In genomic region chr2:9230881-9231280, GRCh38 we compare ENCODE assay signal across 12 cellular contexts. TPM values are rescaled to one million over a fixed set of nuclear protein-coding genes. Genes with fewer than 3 reads are reported as not detected.
DNase-seq lines count a peak whose midpoint lies in the region; ATAC-seq and TF ChIP-seq lines count a peak whose summit lies in the region.
"Had no signal": no experiment of that assay in that cellular context is flagged by ENCODE, and none has a peak within 500 bp of the region (broad histone marks: within the 10 kb centered on the region; RNA-seq: fewer than 3 reads in every experiment).

No MANE protein-coding gene starts in this region.

- peak overlapping the region; percentile 56 for H3K4me2 ChIP-seq in mammary epithelial cell (ENCODE audit: insufficient read depth, low read depth, low read length)

- H3K36me3 ChIP-seq in breast epithelium = no peaks in the 10 kb centered on the region
- H3K36me3 ChIP-seq in mammary epithelial cell (ENCODE audit: insufficient read depth, low read length) = no peaks in the 10 kb centered on the region
- no peaks in the 10 kb centered on the region for H3K36me3 ChIP-seq in aorta (ENCODE audit: control insufficient read depth in 1 of 2, insufficient read depth in 2 of 2, low read length in 1 of 2)

- no peaks in the 10 kb centered on the region for H3K27me3 Mint-ChIP-seq in MCF 10A (ENCODE audit: insufficient read depth, unreplicated experiment)

- peaks cover 14% of the 10 kb centered on the region for H3K36me3 Mint-ChIP-seq in MCF 10A (ENCODE audit: insufficient read depth, unreplicated experiment)
- H3K36me3 Mint-ChIP-seq: activated naive CD4-positive, alpha-beta T cell treated with anti-CD3 and anti-CD28 coated beads, Interleukin-2, amount 10 ng/mL, durations not matched to agents 7 days and 5 days had no signal

- in situ Hi-C loops in mammary epithelial cell (cut with MboI; ENCODE audit: low sequenced_read_pairs in 2 of 2) = no loop called here

- no peaks in the 10 kb centered on the region for H3K9me3 Mint-ChIP-seq in MCF 10A (ENCODE audit: unreplicated experiment)
- H3K9me3 Mint-ChIP-seq: activated CD4-positive, alpha-beta T cell treated with anti-CD3 and anti-CD28 coated beads, Interleukin-2, amount 10 ng/mL, durations not matched to agents 24 days and 14 days; activated naive CD4-positive, alpha-beta T cell treated with anti-CD3 and anti-CD28 coated beads, Interleukin-2, amount 10 ng/mL, durations not matched to agents 7 days and 5 days had no signal

- dilution Hi-C loops in mammary epithelial cell (cut with HindIII; ENCODE audit: low sequenced_read_pairs) = loop anchor here (5.0 kb wide), 3 partner anchors 54 to 89 kb away; no protein-coding TSS in a partner anchor

- H3K27me3 ChIP-seq in breast epithelium (no peaks in the 10 kb centered on the region), mammary epithelial cell (ENCODE audit: insufficient read depth, low read length) (no peaks in the 10 kb centered on the region), aorta (ENCODE audit: control insufficient read depth in 1 of 2, insufficient read depth in 2 of 2, low read length in 1 of 2) (no peaks in the 10 kb centered on the region)

- TF ChIP-seq POLR2A in breast epithelium (IDR thresholded peaks at IDR 0.05) = no peak

- peaks cover 92% of the 10 kb centered on the region for H3K79me2 ChIP-seq in mammary epithelial cell (ENCODE audit: insufficient read depth, low read length)

- H3K4me1 ChIP-seq in breast epithelium = peaks cover 4 to 13% of the 10 kb centered on the region in 2 donors
- peaks cover 81% of the 10 kb centered on the region for H3K4me1 ChIP-seq in mammary epithelial cell (ENCODE audit: insufficient read depth, low read length)
- peaks cover 4 to 6% of the 10 kb centered on the region in 2 donors for H3K4me1 ChIP-seq in aorta (ENCODE audit: control insufficient read depth in 1 of 2, insufficient read depth in 2 of 2, low read length in 2 of 2)

- BruUV-seq in MCF 10A (replicated peaks; lab: Mats Ljungman, UMichigan) (no TSS peak), mammary epithelial cell (replicated peaks; lab: Mats Ljungman, UMichigan) (no TSS peak)

- peak; percentile 39 for DNase-seq in MCF 10A (ENCODE audit: unreplicated experiment)
- DNase-seq in breast epithelium (ENCODE audit: low spot score in 2 of 2) = no peak
- no peak for DNase-seq in mammary epithelial cell
- peak; percentile 65 for DNase-seq in mesenteric fat pad (ENCODE audit: low spot score)
- DNase-seq in aorta = peak in 1 of 2 donors; percentile 74
- DNase-seq in AG08396 (ENCODE audit: low spot score) = no peak
- DNase-seq in NCI-H1436 treated with DMSO at 0.1 percent for 48 hours (lab: John Stamatoyannopoulos, UW) = no peak
- DNase-seq in NCI-H2196 treated with DMSO at 0.1 percent for 48 hours (lab: John Stamatoyannopoulos, UW; ENCODE audit: unreplicated experiment) = no peak
- DNase-seq: activated CD4-positive, alpha-beta T cell treated with anti-CD3 and anti-CD28 coated beads, Interleukin-2, amount 10 ng/mL, durations not matched to agents 24 days and 14 days; activated naive CD4-positive, alpha-beta T cell treated with anti-CD3 and anti-CD28 coated beads, Interleukin-2, amount 10 ng/mL, durations not matched to agents 7 days and 5 days; NCI-H1694; SHP77 treated with DMSO at 0.1 percent for 48 hours had no signal

- H3K9me3 ChIP-seq in breast epithelium = no peaks in the 10 kb centered on the region
- no peaks in the 10 kb centered on the region for H3K9me3 ChIP-seq in mammary epithelial cell (replicated peaks; ENCODE audit: insufficient read depth, low read length)
- H3K9me3 ChIP-seq in aorta (ENCODE audit: control insufficient read depth, low read length) = no peaks in the 10 kb centered on the region

- POLR2A ChIA-PET in MCF 10A (lab: Yijun Ruan, JAX) = interaction anchor here (0.8 to 12.2 kb wide), 10 partner anchors 10 to 99 kb away, joined by 3 to 142 read pairs (median 4); partner anchors contain the start of gene ASAP2

- H3K4me1 Mint-ChIP-seq in MCF 10A (ENCODE audit: insufficient read depth, unreplicated experiment) = peaks cover 68% of the 10 kb centered on the region
- H3K4me1 Mint-ChIP-seq: activated naive CD4-positive, alpha-beta T cell treated with anti-CD3 and anti-CD28 coated beads, Interleukin-2, amount 10 ng/mL, durations not matched to agents 7 days and 5 days had no signal

- CTCF ChIA-PET in MCF 10A (lab: Yijun Ruan, JAX) (interaction anchor here (0.5 to 8.6 kb wide), 4 partner anchors 23 to 119 kb away, joined by 3 to 54 read pairs (median 3); partner anchors contain the start of gene ASAP2), mammary epithelial cell (lab: Charles Lee; ENCODE audit: low non-redundant PET) (interaction anchor here (0.7 kb wide), 1 partner anchor 486 kb away, joined by 4 read pairs; no protein-coding TSS in a partner anchor)

- 0% methylated on average over 4 of the region's 4 CpGs for WGBS in mammary epithelial cell (ENCODE audit: low coverage, missing lambda C conversion rate)
- 0% methylated on average over 4 of the region's 4 CpGs for WGBS in aorta, 2 donors

- peak overlapping the region; percentile 31 for H3K9ac ChIP-seq in mammary epithelial cell (ENCODE audit: insufficient read depth, low read length)

- no peak for TF ChIP-seq CTCF in MCF 10A (IDR thresholded peaks at IDR 0.05; ENCODE audit: unreplicated experiment)
- TF ChIP-seq CTCF in breast epithelium (IDR thresholded peaks at IDR 0.05) = no peak
- TF ChIP-seq CTCF in mammary epithelial cell (conservative IDR thresholded peaks at IDR 0.05 in 1 of 2, IDR thresholded peaks at IDR 0.05 in 1 of 2; ENCODE audit: extremely low read depth in 1 of 2, insufficient read depth in 1 of 2, low read depth in 1 of 2, low read length in 2 of 2) = no peak

- ATAC-seq in aorta (ENCODE audit: low FRiP score) = peak; percentile 10

- intact Hi-C loops in MCF 10A (cut with micrococcal nuclease) (loop anchor here (1.0 to 10.0 kb wide), 3 partner anchors 88 to 226 kb away; partner anchors contain the start of gene MBOAT2), breast epithelium (cut with DNase I; ENCODE audit: low total_unique reads) (no loop called here), mammary epithelial cell (cut with micrococcal nuclease) (loop anchor here (1.0 kb wide), 1 partner anchor 89 kb away; no protein-coding TSS in a partner anchor), aorta (cut with DNase I) (loop anchor here in 1 of 2 donors (5.0 to 10.0 kb wide), 2 partner anchors 56 to 86 kb away; no protein-coding TSS in a partner anchor)

- H3K27ac ChIP-seq in breast epithelium (peak overlapping the region in 1 of 2 donors; percentile 45), mammary epithelial cell (ENCODE audit: insufficient read depth, low read depth, low read length) (peak overlapping the region; percentile 45), aorta (ENCODE audit: low read depth in 1 of 2, low read length in 2 of 2) (peak overlapping the region; percentile 71 to 87)

- no peaks in the 10 kb centered on the region for H4K20me1 ChIP-seq in mammary epithelial cell (ENCODE audit: insufficient read depth, low read length)

- H2AFZ ChIP-seq in mammary epithelial cell (ENCODE audit: low read depth, low read length) = no peak overlapping the region

- peak overlapping the region; percentile 84 for H3K27ac Mint-ChIP-seq in MCF 10A (ENCODE audit: low read depth, unreplicated experiment)
- H3K27ac Mint-ChIP-seq: activated CD4-positive, alpha-beta T cell treated with anti-CD3 and anti-CD28 coated beads, Interleukin-2, amount 10 ng/mL, durations not matched to agents 24 days and 14 days; activated naive CD4-positive, alpha-beta T cell treated with anti-CD3 and anti-CD28 coated beads, Interleukin-2, amount 10 ng/mL, durations not matched to agents 7 days and 5 days had no signal

- H3K4me3 Mint-ChIP-seq in MCF 10A (ENCODE audit: unreplicated experiment) = no peak overlapping the region
- H3K4me3 Mint-ChIP-seq: activated CD4-positive, alpha-beta T cell treated with anti-CD3 and anti-CD28 coated beads, Interleukin-2, amount 10 ng/mL, durations not matched to agents 24 days and 14 days; activated naive CD4-positive, alpha-beta T cell treated with anti-CD3 and anti-CD28 coated beads, Interleukin-2, amount 10 ng/mL, durations not matched to agents 7 days and 5 days had no signal

- H3K4me3 ChIP-seq in breast epithelium (no peak overlapping the region), mammary epithelial cell (replicated peaks in 1 of 3; ENCODE audit: insufficient read depth in 1 of 3, low read depth in 2 of 3, low read length in 3 of 3) (no peak overlapping the region), aorta (ENCODE audit: low read length in 2 of 2) (no peak overlapping the region)

RNA-seq across cellular contexts. Expression of gene ASAP2, which starts 24.3 kb away (rescaled TPM):
- 80.8 and 89.5 TPM in 2 replicates for total RNA-seq in MCF 10A (2022)
- total RNA-seq in breast epithelium = 10 to 100 TPM; 14.5 to 24.2 (median 21.0) TPM
- 100 to 1,000 TPM in 1 of 2 donors, 10 to 100 TPM in 1; 40.8 to 137 TPM for total RNA-seq in mammary epithelial cell
- polyA plus RNA-seq in mammary epithelial cell = 56.4 TPM
- 60.0 TPM for polyA minus RNA-seq in mammary epithelial cell
- 22.9 TPM for total RNA-seq in mesenteric fat pad
- total RNA-seq in aorta = 10 to 100 TPM; 55.2 to 72.4 TPM
- polyA plus RNA-seq in aorta = 10 to 100 TPM; 16.7 to 42.4 TPM

Comparison
In these comparisons a context has a peak if more than half of its experiments do, and no peak if none do; other contexts are left out.
1. DNase-seq: peak in MCF 10A (single experiment) and mesenteric fat pad (single experiment); none in breast epithelium (0 of 2), mammary epithelial cell (single experiment), AG08396 (single experiment), NCI-H1436 treated with DMSO at 0.1 percent for 48 hours (single experiment) and NCI-H2196 treated with DMSO at 0.1 percent for 48 hours (single experiment).